ENCODE assay signal across 8 cellular contexts in genomic region chr4:183097251-183098079, GRCh38. TPM values are rescaled to one million over a fixed set of nuclear protein-coding genes. Genes with fewer than 3 reads are reported as not detected.
DNase-seq lines count a peak whose midpoint lies in the region; ATAC-seq, FAIRE-seq and TF ChIP-seq lines count a peak whose summit lies in the region.

No MANE protein-coding gene starts in this region.

- H4K20me1 ChIP-seq in hepatocyte (ENCODE audit: insufficient read depth, poor library complexity, severe bottlenecking), result peaks cover 11% of the 10 kb centered on the region

- no peak for DNase-seq in HAP-1 (ENCODE audit: low spot score in 2 of 2)
- DNase-seq in activated gamma-delta T cell (lab: John Stamatoyannopoulos, UW), result peak; percentile 9
- no peak for DNase-seq in hepatocyte (ENCODE audit: low spot score)
- DNase-seq in gastrocnemius medialis, result peak in 1 of 2 donors; percentile 11
- no peak for DNase-seq in GM12892 (ENCODE audit: insufficient read length)
- no peak for DNase-seq in NCI-H526 treated with DMSO at 0.1 percent for 48 hours (lab: John Stamatoyannopoulos, UW)
- no peak for DNase-seq in HPDE6-E6E7 (ENCODE audit: extremely low spot score)
- no peak for DNase-seq in SIG-M5 treated with dmso at 0.1 percent for 504 hours (lab: John Stamatoyannopoulos, UW; ENCODE audit: unreplicated experiment)

- H3K27me3 ChIP-seq in HAP-1 (ENCODE audit: low read depth), result no peaks in the 10 kb centered on the region
- H3K27me3 ChIP-seq in hepatocyte, result no peaks in the 10 kb centered on the region
- no peaks in the 10 kb centered on the region for H3K27me3 ChIP-seq in gastrocnemius medialis

- no peak for TF ChIP-seq POLR2A in gastrocnemius medialis (IDR thresholded peaks at IDR 0.05)
- no peak for TF ChIP-seq POLR2A in GM12892 (IDR thresholded peaks at IDR 0.05; ENCODE audit: low read depth, low read length)

- no peaks in the 10 kb centered on the region for H3K9me3 ChIP-seq in HAP-1
- no peaks in the 10 kb centered on the region for H3K9me3 ChIP-seq in hepatocyte (ENCODE audit: low read depth)
- no peaks in the 10 kb centered on the region for H3K9me3 ChIP-seq in gastrocnemius medialis

- peak overlapping the region; percentile 88 for H3K4me2 ChIP-seq in hepatocyte

- H3K4me1 ChIP-seq in HAP-1, result peaks cover 28% of the 10 kb centered on the region
- H3K4me1 ChIP-seq in hepatocyte (ENCODE audit: insufficient read depth), result peaks cover 11% of the 10 kb centered on the region
- H3K4me1 ChIP-seq in gastrocnemius medialis, result peaks cover 13 to 15% of the 10 kb centered on the region in 2 donors

- ATAC-seq in gastrocnemius medialis, result no peak

- H3K36me3 ChIP-seq in HAP-1 (replicated peaks) (no peaks in the 10 kb centered on the region), hepatocyte (replicated peaks; ENCODE audit: insufficient read depth, low read depth) (no peaks in the 10 kb centered on the region), gastrocnemius medialis (no peaks in the 10 kb centered on the region)

- in situ Hi-C loops in HAP-1 (cut with MboI; ENCODE audit: low sequenced_read_pairs), result no loop called here
- in situ Hi-C loops in gastrocnemius medialis (cut with MboI; ENCODE audit: low sequenced_read_pairs in 4 of 4), result no loop called here

- H3K27ac ChIP-seq in hepatocyte (peak overlapping the region; percentile 96), gastrocnemius medialis (peak overlapping the region; percentile 79 to 88 (median 85))

- peaks cover 20% of the 10 kb centered on the region for H3K79me2 ChIP-seq in hepatocyte

- WGBS in hepatocyte (ENCODE audit: low lambda C conversion rate, missing lambda C conversion rate), result 28% methylated on average over 47 of the region's 47 CpGs

- intact Hi-C loops in gastrocnemius medialis (cut with DNase I; ENCODE audit: low total_unique reads), result loop anchor here (5.0 to 10.0 kb wide), 2 partner anchors 180 to 347 kb away; partner anchors contain the start of genes CDKN2AIP and DCTD

- no peaks in the 10 kb centered on the region for H3K9me2 ChIP-seq in hepatocyte (replicated peaks; ENCODE audit: insufficient read depth)

- H2AFZ ChIP-seq in hepatocyte, result peak overlapping the region; percentile 82

- FAIRE-seq in GM12892 (lab: Jason Lieb, UNC), result no peak

- H3K4me3 ChIP-seq in HAP-1, result peak overlapping the region; percentile 78
- peak overlapping the region; percentile 54 for H3K4me3 ChIP-seq in hepatocyte
- peak overlapping the region; percentile 80 to 91 (median 86) for H3K4me3 ChIP-seq in gastrocnemius medialis

- no peak for TF ChIP-seq CTCF in hepatocyte (IDR thresholded peaks at IDR 0.05; ENCODE audit: poor library complexity)
- TF ChIP-seq CTCF in gastrocnemius medialis (IDR thresholded peaks at IDR 0.05 in 4 of 5, conservative IDR thresholded peaks at IDR 0.05 in 1 of 5), result no peak

RNA-seq across cellular contexts. Expression of gene WWC2, which starts 1.6 kb away (rescaled TPM):
- total RNA-seq in hepatocyte, result 24.7 and 28.6 TPM in 2 replicates
- 16.1 and 19.3 TPM in 2 replicates for polyA plus RNA-seq in hepatocyte
- total RNA-seq in gastrocnemius medialis, result 10 to 100 TPM in 1 of 4 donors, 1 to 10 TPM in 3; 4.5 to 10.7 (median 8.6) TPM
- polyA plus RNA-seq in GM12892 (2012; ENCODE audit: missing spikeins), result not detected
